In genomic region chr12:57864811-57865751, GRCh38 we compare ENCODE assay signal across 8 cellular contexts. TPM values are rescaled to one million over a fixed set of nuclear protein-coding genes. Genes with fewer than 3 reads are reported as not detected.
DNase-seq lines count a peak whose midpoint lies in the region; ATAC-seq and TF ChIP-seq lines count a peak whose summit lies in the region.

No MANE protein-coding gene starts in this region.

- H3K79me1 ChIP-seq in trophoblast cell (ENCODE audit: low read length) = peaks cover 6% of the 10 kb centered on the region

- H2AK5ac ChIP-seq in trophoblast cell (ENCODE audit: low read length) = no peak overlapping the region

- H3K27ac ChIP-seq in RWPE2 (ENCODE audit: poor library complexity, severe bottlenecking) = peak overlapping the region; percentile 70
- peak overlapping the region; percentile 4 for H3K27ac ChIP-seq in trophoblast cell (ENCODE audit: low read depth, low read length)
- peak overlapping the region; percentile 78 to 93 for H3K27ac ChIP-seq in aorta (ENCODE audit: low read depth in 1 of 2, low read length in 2 of 2)

- H3K9me3 ChIP-seq in RWPE2 (ENCODE audit: severe bottlenecking) = no peaks in the 10 kb centered on the region
- no peaks in the 10 kb centered on the region for H3K9me3 ChIP-seq in trophoblast cell (ENCODE audit: insufficient read depth, low read depth, low read length)
- no peaks in the 10 kb centered on the region for H3K9me3 ChIP-seq in aorta (ENCODE audit: control insufficient read depth, low read length)

- H3K9ac ChIP-seq in trophoblast cell (ENCODE audit: low read length) = peak overlapping the region; percentile 9

- H4K8ac ChIP-seq in trophoblast cell (ENCODE audit: low read depth, low read length) = peak overlapping the region; percentile 67

- DNase-seq in activated gamma-delta T cell treated with Interleukin-2 at 50 U/mL for 16 hours (peak; percentile 28), activated gamma-delta T cell (lab: John Stamatoyannopoulos, UW) (no peak), RWPE2 (ENCODE audit: low spot score) (peak; percentile 78), Right ventricle myocardium superior (peak; percentile 89), trophoblast cell (peak; percentile 46 to 77), aorta (peak; percentile 91 to 95)
- DNase-seq in activated naive CD8-positive, alpha-beta T cell treated with anti-CD3 and anti-CD28 coated beads, Interleukin-2, amount 50 U/mL, for 24 hours = peak; percentile 69

- H3K4me3 ChIP-seq in RWPE2 (ENCODE audit: severe bottlenecking) = peak overlapping the region; percentile 50
- H3K4me3 ChIP-seq in trophoblast cell (ENCODE audit: low read depth, low read length) = peak overlapping the region; percentile 53
- peak overlapping the region; percentile 29 to 33 for H3K4me3 ChIP-seq in aorta (ENCODE audit: low read length in 2 of 2)

- intact Hi-C loops in Right ventricle myocardium superior (cut with DNase I) = no loop called here
- intact Hi-C loops in aorta (cut with DNase I) = no loop called here

- peak overlapping the region; percentile 34 for H2BK120ac ChIP-seq in trophoblast cell (ENCODE audit: insufficient read depth, low read length, poor library complexity)

- H2BK5ac ChIP-seq in trophoblast cell (ENCODE audit: low read depth, low read length, poor library complexity) = peak overlapping the region; percentile 34

- WGBS in trophoblast cell (ENCODE audit: extremely low coverage, insufficient coverage, insufficient read length) = no CpG with 5 or more reads among the region's 66 CpGs
- 0% methylated on average over 60 to 66 of the region's 66 CpGs for whole genome bisulfite sequencing in aorta, 2 donors

- H3K27me3 Mint-ChIP-seq in activated naive CD8-positive, alpha-beta T cell treated with anti-CD3 and anti-CD28 coated beads, Interleukin-2, amount 50 U/mL, for 24 hours = peaks cover 7% of the 10 kb centered on the region

- peak overlapping the region; percentile 76 for H3K14ac ChIP-seq in trophoblast cell (ENCODE audit: low read length)

- no peaks in the 10 kb centered on the region for H3K79me2 ChIP-seq in trophoblast cell (ENCODE audit: control insufficient read depth, insufficient read depth, low read length, poor library complexity)

- no peak overlapping the region for H3K4ac ChIP-seq in trophoblast cell (ENCODE audit: low read depth, low read length)

- peak overlapping the region; percentile 57 for H3K27ac Mint-ChIP-seq in activated naive CD8-positive, alpha-beta T cell treated with anti-CD3 and anti-CD28 coated beads, Interleukin-2, amount 50 U/mL, for 24 hours

- H4K91ac ChIP-seq in trophoblast cell (ENCODE audit: low read depth, low read length) = peak overlapping the region; percentile 64

- H3K9me3 Mint-ChIP-seq in activated naive CD8-positive, alpha-beta T cell treated with anti-CD3 and anti-CD28 coated beads, Interleukin-2, amount 50 U/mL, for 24 hours = no peaks in the 10 kb centered on the region

- H3K18ac ChIP-seq in trophoblast cell (ENCODE audit: low read length) = peak overlapping the region; percentile 84

- no peak for TF ChIP-seq CTCF in RWPE2 (IDR thresholded peaks at IDR 0.05; ENCODE audit: poor library complexity, severe bottlenecking)

- H2AFZ ChIP-seq in trophoblast cell (ENCODE audit: insufficient read depth, low read length, poor library complexity) = peak overlapping the region; percentile 71

- H3K4me3 Mint-ChIP-seq in activated naive CD8-positive, alpha-beta T cell treated with anti-CD3 and anti-CD28 coated beads, Interleukin-2, amount 50 U/mL, for 24 hours = peak overlapping the region; percentile 71

- H3K4me1 Mint-ChIP-seq in activated naive CD8-positive, alpha-beta T cell treated with anti-CD3 and anti-CD28 coated beads, Interleukin-2, amount 50 U/mL, for 24 hours = peaks cover 8% of the 10 kb centered on the region

- peaks cover 17% of the 10 kb centered on the region for H3K4me1 ChIP-seq in RWPE2 (ENCODE audit: insufficient read depth, poor library complexity, severe bottlenecking)
- peaks cover 2 to 6% of the 10 kb centered on the region in 2 experiments for H3K4me1 ChIP-seq in trophoblast cell (ENCODE audit: control insufficient read depth in 1 of 2, insufficient read depth in 2 of 2, low read length in 2 of 2)
- H3K4me1 ChIP-seq in aorta (ENCODE audit: control insufficient read depth in 1 of 2, insufficient read depth in 2 of 2, low read length in 2 of 2) = peaks cover 0 to 8% of the 10 kb centered on the region in 2 donors

- no peak overlapping the region for H3K23ac ChIP-seq in trophoblast cell (ENCODE audit: low read length)

- H3K36me3 Mint-ChIP-seq in activated naive CD8-positive, alpha-beta T cell treated with anti-CD3 and anti-CD28 coated beads, Interleukin-2, amount 50 U/mL, for 24 hours (ENCODE audit: low read depth) = no peaks in the 10 kb centered on the region

- peak overlapping the region; percentile 37 for H2BK12ac ChIP-seq in trophoblast cell (ENCODE audit: low read length)

- H3K27me3 ChIP-seq in RWPE2 (ENCODE audit: insufficient read depth, poor library complexity, severe bottlenecking) (no peaks in the 10 kb centered on the region), trophoblast cell (ENCODE audit: insufficient read depth, low read length) (no peaks in the 10 kb centered on the region), aorta (ENCODE audit: control insufficient read depth in 1 of 2, insufficient read depth in 2 of 2, low read length in 1 of 2) (no peaks in the 10 kb centered on the region)

- ATAC-seq in HG03103 (IDR thresholded peaks at IDR 0.05; ENCODE audit: low read depth, unreplicated experiment) (peak; percentile 52), RWPE2 (ENCODE audit: low read depth) (peak; percentile 83), Right ventricle myocardium superior (ENCODE audit: poor library complexity) (peak; percentile 96), aorta (ENCODE audit: low FRiP score) (peak; percentile 92)
- peak; percentile 93 for ATAC-seq in activated naive CD8-positive, alpha-beta T cell treated with anti-CD3 and anti-CD28 coated beads, Interleukin-2, amount 50 U/mL, for 24 hours

- H3K36me3 ChIP-seq in RWPE2 (ENCODE audit: low read depth) (no peaks in the 10 kb centered on the region), trophoblast cell (ENCODE audit: control insufficient read depth in 1 of 2, insufficient read depth in 2 of 2, low read length in 2 of 2) (no peaks in the 10 kb centered on the region), aorta (ENCODE audit: control insufficient read depth in 1 of 2, insufficient read depth in 2 of 2, low read length in 1 of 2) (no peaks in the 10 kb centered on the region)

- peak overlapping the region; percentile 63 for H3K4me2 ChIP-seq in trophoblast cell (ENCODE audit: low read length)

- H4K12ac ChIP-seq in trophoblast cell (ENCODE audit: low read depth, low read length) = peak overlapping the region; percentile 71

RNA-seq across cellular contexts. Expression of gene CTDSP2, which starts 18.6 kb away (rescaled TPM):
- total RNA-seq in Right ventricle myocardium superior (99.5 TPM), aorta (100 to 1,000 TPM; 187 to 252 TPM)
- 36.3 and 38.7 TPM in 2 replicates for polyA plus RNA-seq in trophoblast cell (2013)
- 10 to 100 TPM; 51.2 to 91.7 TPM for polyA plus RNA-seq in aorta

RNA-seq across cellular contexts. Expression of gene AVIL, which starts 46.5 kb away (rescaled TPM):
- 2.1 TPM for total RNA-seq in Right ventricle myocardium superior
- 0.52 and 0.64 TPM in 2 replicates for polyA plus RNA-seq in trophoblast cell (2013)
- 10 to 100 TPM; 11.5 to 26.8 TPM for total RNA-seq in aorta
- 1 to 10 TPM; 5.5 to 7.2 TPM for polyA plus RNA-seq in aorta

Comparison
In these comparisons a context has a peak if more than half of its experiments do, and no peak if none do; other contexts are left out.
1. H3K27ac ChIP-seq: peak in every context shown above with its lines; median percentile 86 in aorta; 70 in RWPE2; 4 in trophoblast cell.